8 cellular contexts compared by ENCODE assay signal in the genomic region with DNA sequence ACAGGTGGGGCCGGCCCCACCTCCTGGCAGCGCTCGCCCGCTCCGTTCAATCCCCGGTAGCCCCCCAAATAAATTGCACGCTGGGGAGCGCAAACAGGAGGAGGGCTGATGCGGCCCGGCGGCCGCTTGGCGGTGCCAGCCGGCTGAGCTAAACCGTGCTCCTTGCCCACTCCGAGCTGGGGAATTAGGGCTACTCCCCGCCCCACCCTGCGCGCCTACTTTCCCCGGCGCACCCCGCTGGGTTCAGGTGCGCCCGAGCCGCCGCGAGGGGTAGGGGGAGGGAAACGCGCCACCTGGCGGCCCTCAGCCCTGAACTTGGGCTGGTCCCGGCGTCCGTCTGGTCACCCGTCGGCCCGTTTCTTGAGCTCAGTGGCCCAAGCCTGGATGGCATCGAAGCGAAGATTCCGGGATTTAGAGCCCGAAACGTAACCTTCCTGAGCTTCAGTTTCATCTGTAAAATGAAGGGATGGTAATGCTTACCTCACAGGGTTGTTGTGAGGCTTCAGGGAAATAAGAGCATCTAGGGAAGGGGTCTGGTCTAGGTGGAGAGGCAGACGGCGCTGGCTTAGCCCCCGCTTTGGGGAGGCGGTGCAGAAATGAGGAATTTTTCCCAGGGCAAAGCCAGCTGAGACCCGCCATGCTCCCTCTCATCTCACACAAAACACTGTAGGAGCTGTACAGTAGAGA. TPM values are rescaled to one million over a fixed set of nuclear protein-coding genes. Genes with fewer than 3 reads are reported as not detected.
DNase-seq lines count a peak whose midpoint lies in the region; ATAC-seq and TF ChIP-seq lines count a peak whose summit lies in the region.

No MANE protein-coding gene starts in this region.

- ATAC-seq in HG02642 (IDR thresholded peaks at IDR 0.05; ENCODE audit: poor library complexity, unreplicated experiment) (peak; percentile 77), left lobe of liver (peak; percentile 72)
- ATAC-seq in activated CD4-positive, CD25-positive, alpha-beta regulatory T cell treated with anti-CD3 and anti-CD28 coated beads, Interleukin-2, amount 50 U/mL, for 24 hours = peak; percentile 68 to 72

- DNase-seq in NCI-H2029 treated with DMSO at 0.1 percent for 48 hours (lab: John Stamatoyannopoulos, UW) = peak; percentile 100
- peak; percentile 60 for DNase-seq in cerebellar cortex (ENCODE audit: low spot score)
- DNase-seq in left lobe of liver (ENCODE audit: low spot score) = peak; percentile 86
- DNase-seq in stimulated activated CD4-positive, alpha-beta T cell treated with anti-CD3 and anti-CD28 coated beads, Interleukin-4, amount 100 ng/mL, for 1 hour = peak; percentile 68
- no peak for DNase-seq in SKM-1 treated with dmso at 0.1 percent for 144 hours (lab: John Stamatoyannopoulos, UW; ENCODE audit: unreplicated experiment)

- TF ChIP-seq CTCF in GM12874 (IDR thresholded peaks at IDR 0.05; ENCODE audit: insufficient read depth, low read depth, low read length) = peak; percentile 82

RNA-seq across cellular contexts. Expression of a gene that starts 0.5 kb away (rescaled TPM):
- 14.7 TPM for total RNA-seq in left lobe of liver

RNA-seq across cellular contexts. Expression of a gene that starts 19.0 kb away (rescaled TPM):
- total RNA-seq in left lobe of liver = 5.5 TPM

RNA-seq across cellular contexts. Expression of a gene that starts 52.7 kb away (rescaled TPM):
- 108 TPM for total RNA-seq in left lobe of liver
